In the genomic region with DNA sequence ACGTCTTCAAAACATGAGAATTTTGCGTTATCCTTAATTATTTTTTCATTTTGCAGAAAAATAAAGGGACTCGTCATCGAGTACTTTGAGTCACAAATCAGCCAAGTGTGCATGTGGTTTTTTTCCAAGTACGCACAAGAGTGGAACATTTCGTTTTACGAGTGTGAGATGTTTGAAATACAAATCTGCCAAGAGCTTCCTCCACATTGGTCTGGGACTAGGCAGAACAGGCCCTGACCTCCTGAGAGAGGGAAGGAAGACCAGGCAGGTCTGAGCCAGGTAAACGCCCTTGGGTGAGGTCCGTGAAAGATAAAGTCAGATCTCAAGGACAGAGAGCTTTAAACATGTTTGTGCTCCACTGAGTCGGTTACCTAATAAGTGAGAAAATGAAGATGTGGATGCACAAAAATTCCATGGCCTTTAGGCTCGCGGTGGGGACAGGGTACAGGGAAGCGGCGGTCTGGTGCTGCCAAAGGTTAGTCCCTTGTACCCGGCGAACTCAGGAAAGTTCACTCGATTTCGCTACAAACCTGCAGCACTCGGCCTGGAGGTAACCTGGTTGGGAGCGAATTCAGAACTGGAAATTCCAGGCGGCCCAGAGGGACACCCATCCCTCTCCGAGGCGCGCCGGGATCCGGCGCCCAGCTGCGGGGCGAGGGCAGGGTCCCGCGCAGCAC, we compare ENCODE assay signal across 1 cellular context.
TF ChIP-seq lines count a peak whose summit lies in the region.

No MANE protein-coding gene starts in this region.

TF ChIP-seq in H1, 55 proteins besides CTCF, POLR2A, EP300 and RAD21:
- TF ChIP-seq NRF1 (IDR thresholded peaks at IDR 0.05; ENCODE audit: low read depth, low read length) (no peak), SIN3A (conservative IDR thresholded peaks at IDR 0.05 in 1 of 2, IDR thresholded peaks at IDR 0.05 in 1 of 2; ENCODE audit: low read depth in 1 of 2, low read length in 2 of 2) (0 out of 4 replicates have a peak, but pooled peaks of 1 of the 2 experiments have one; percentile 4)
